In genomic region chr12:114405199-114405448, GRCh38 we compare ENCODE assay signal across 1 cellular context.
TF ChIP-seq lines count a peak whose summit lies in the region.

No MANE protein-coding gene starts in this region.

TF ChIP-seq in SK-N-SH, 30 proteins besides CTCF, POLR2A, EP300 and RAD21 (continued from another document):
- TF ChIP-seq PBX3 (IDR thresholded peaks at IDR 0.05) (no peak), SMC3 (IDR thresholded peaks at IDR 0.05; ENCODE audit: low read depth, low read length) (no peak)
- TF ChIP-seq, protein P1, sequence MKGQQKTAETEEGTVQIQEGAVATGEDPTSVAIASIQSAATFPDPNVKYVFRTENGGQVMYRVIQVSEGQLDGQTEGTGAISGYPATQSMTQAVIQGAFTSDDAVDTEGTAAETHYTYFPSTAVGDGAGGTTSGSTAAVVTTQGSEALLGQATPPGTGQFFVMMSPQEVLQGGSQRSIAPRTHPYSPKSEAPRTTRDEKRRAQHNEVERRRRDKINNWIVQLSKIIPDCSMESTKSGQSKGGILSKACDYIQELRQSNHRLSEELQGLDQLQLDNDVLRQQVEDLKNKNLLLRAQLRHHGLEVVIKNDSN (IDR thresholded peaks at IDR 0.05; ENCODE audit: borderline replicate concordance, low read depth) = no peak
